1 cellular context compared by ENCODE assay signal in genomic region chr10:77552252-77552651, GRCh38.
TF ChIP-seq lines count a peak whose summit lies in the region.

No MANE protein-coding gene starts in this region.

TF ChIP-seq in GM23338, 12 proteins besides CTCF, POLR2A, EP300 and RAD21:
- TF ChIP-seq REST (IDR thresholded peaks at IDR 0.05; ENCODE audit: unreplicated experiment): no peak
